In the genomic region with DNA sequence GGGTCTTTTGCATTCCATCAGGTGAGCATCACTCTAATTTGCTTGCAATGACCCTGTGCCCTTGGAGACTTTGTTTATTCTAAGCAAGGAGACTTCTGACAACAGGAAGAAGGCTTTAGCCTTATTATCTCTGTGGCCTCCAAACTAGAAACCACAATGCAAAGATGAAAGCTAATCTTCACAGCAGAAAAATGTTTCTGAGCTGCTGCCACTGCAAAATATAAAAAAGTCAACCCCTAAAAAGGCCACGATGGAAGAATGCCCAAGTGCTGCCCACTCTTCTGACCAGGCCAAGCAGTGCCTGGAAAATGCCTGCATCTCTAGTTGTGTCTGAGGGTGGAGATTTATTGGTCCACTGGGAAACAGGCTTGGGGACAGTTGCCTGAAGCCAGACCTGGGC, we compare ENCODE assay signal across 16 cellular contexts.
"Had no signal": no experiment of that assay in that cellular context is flagged by ENCODE, and none has a peak within 500 bp of the region (broad histone marks: within the 10 kb centered on the region; RNA-seq: fewer than 3 reads in every experiment).

No MANE protein-coding gene starts in this region.

- H3K4me3 Mint-ChIP-seq: activated CD4-positive, alpha-beta memory T cell treated with anti-CD3 and anti-CD28 coated beads for 36 hours; activated T-cell treated with anti-CD3 and anti-CD28 coated beads, Interleukin-2, amount 50 U/mL, for 4 hours; nephron had no signal

- H3K36me3 Mint-ChIP-seq: activated CD4-positive, alpha-beta memory T cell treated with anti-CD3 and anti-CD28 coated beads for 36 hours; activated naive CD4-positive, alpha-beta T cell treated with anti-CD3 and anti-CD28 coated beads, Interleukin-2, amount 50 U/mL, for 72 hours had no signal

- FAIRE-seq: endometrium had no signal

- H3K36me3 ChIP-seq: stomach, thoracic aorta, vagina had no signal

- ATAC-seq: activated naive CD4-positive, alpha-beta T cell treated with anti-CD3 and anti-CD28 coated beads, Interleukin-2, amount 50 U/mL, for 72 hours; activated T-cell treated with anti-CD3 and anti-CD28 coated beads, Interleukin-2, amount 50 U/mL, for 4 hours; esophagus mucosa; left colon had no signal

- H3K9me3 ChIP-seq: stomach, thoracic aorta, vagina had no signal

- H3K4me3 ChIP-seq: dorsolateral prefrontal cortex, stomach, thoracic aorta, vagina had no signal

- H3K27me3 ChIP-seq: dorsolateral prefrontal cortex, stomach, vagina had no signal

- H3K4me1 ChIP-seq: vagina had no signal

- H3K27ac Mint-ChIP-seq: activated CD4-positive, alpha-beta memory T cell treated with anti-CD3 and anti-CD28 coated beads for 36 hours; activated naive CD4-positive, alpha-beta T cell treated with anti-CD3 and anti-CD28 coated beads, Interleukin-2, amount 50 U/mL, for 72 hours had no signal

- H3K27ac ChIP-seq: dorsolateral prefrontal cortex, stomach, vagina had no signal

- DNase-seq: activated CD4-positive, alpha-beta memory T cell treated with anti-CD3 and anti-CD28 coated beads for 36 hours; activated CD4-positive, alpha-beta T cell treated with anti-CD3 and anti-CD28 coated beads for 1 hour; activated effector memory CD4-positive, alpha-beta T cell treated with anti-CD3 and anti-CD28 coated beads, Interleukin-2, amount 50 U/mL, for 16 hours; activated T-cell treated with anti-CD3 and anti-CD28 coated beads, Interleukin-2, amount 50 U/mL, for 4 hours; dorsolateral prefrontal cortex; left colon; mammary epithelial cell; stimulated activated CD4-positive, alpha-beta T cell treated with anti-CD3 and anti-CD28 coated beads, Interleukin-15, amount 100 ng/mL, for 24 hours; stimulated activated CD4-positive, alpha-beta T cell treated with anti-CD3 and anti-CD28 coated beads, Interleukin-4, amount 100 ng/mL, for 4 hours; stomach had no signal

- H3K9me3 Mint-ChIP-seq: activated CD4-positive, alpha-beta memory T cell treated with anti-CD3 and anti-CD28 coated beads for 36 hours; activated T-cell treated with anti-CD3 and anti-CD28 coated beads, Interleukin-2, amount 50 U/mL, for 4 hours; nephron had no signal

- H3K27me3 Mint-ChIP-seq: activated CD4-positive, alpha-beta memory T cell treated with anti-CD3 and anti-CD28 coated beads for 36 hours had no signal
